ENCODE assay signal across 1 cellular context in genomic region chr11:22371188-22371587, GRCh38.
TF ChIP-seq lines count a peak whose summit lies in the region.

No MANE protein-coding gene starts in this region.

TF ChIP-seq in WTC11, 78 proteins besides CTCF, POLR2A, EP300 and RAD21 (continued from another document):
- TF ChIP-seq E2F5 (CRISPR knock-in tag; IDR thresholded peaks at IDR 0.05) = no peak
